ENCODE assay signal across 31 cellular contexts in genomic region chr13:106915146-106915545, GRCh38.
"Had no signal": no experiment of that assay in that cellular context is flagged by ENCODE, and none has a peak within 500 bp of the region (broad histone marks: within the 10 kb centered on the region; RNA-seq: fewer than 3 reads in every experiment).

No MANE protein-coding gene starts in this region.

- H3K27ac ChIP-seq: esophagus muscularis mucosa, foreskin keratinocyte, left lung, lower lobe of right lung, neutrophil, pancreas, psoas muscle, sigmoid colon, tibial nerve, uterus, WERI-Rb-1 had no signal

- H3K4me3 ChIP-seq: esophagus muscularis mucosa, left lung, lower lobe of right lung, pancreas, psoas muscle, sigmoid colon, tibial nerve, uterus had no signal

- H3K9me3 ChIP-seq: esophagus muscularis mucosa, heart left ventricle, left lung, lower lobe of right lung, neutrophil, pancreas, psoas muscle, sigmoid colon, tibial nerve, uterus had no signal

- H3K27me3 ChIP-seq: esophagus muscularis mucosa, foreskin keratinocyte, sigmoid colon, tibial nerve, uterus had no signal

- H3K4me1 ChIP-seq: foreskin keratinocyte, psoas muscle, uterus had no signal

- H3K36me3 ChIP-seq: esophagus muscularis mucosa, heart left ventricle, left lung, lower lobe of right lung, neutrophil, pancreas, sigmoid colon, tibial nerve, uterus, WERI-Rb-1 had no signal

- ATAC-seq: foreskin keratinocyte; heart left ventricle; left lung; lower lobe of right lung; natural killer cell; pancreas; psoas muscle; stimulated activated naive B cell treated with anti-CD40 and anti-IgM and Interleukin-4, amounts not matched to agents 10 μg/mL and 1 μg/mL and 100 μg/mL, for 72 hours; T-helper 17 cell had no signal

- DNase-seq: activated CD4-positive, alpha-beta memory T cell treated with anti-CD3 and anti-CD28 coated beads, Interleukin-2, amount 10 ng/mL, durations not matched to agents 7 days and 5 days; activated CD4-positive, alpha-beta T cell treated with anti-CD3 and anti-CD28 coated beads, Interleukin-2, amount 10 ng/mL, durations not matched to agents 7 days and 5 days; activated CD4-positive, CD25-positive, alpha-beta regulatory T cell treated with anti-CD3 and anti-CD28 coated beads, Interleukin-2, amount 50 U/mL, for 72 hours; activated CD8-positive, alpha-beta memory T cell treated with anti-CD3 and anti-CD28 coated beads, Interleukin-2, amount 50 U/mL, for 48 hours; activated gamma-delta T cell; activated naive CD4-positive, alpha-beta T cell treated with anti-CD3 and anti-CD28 coated beads, Interleukin-2, amount 10 ng/mL, durations not matched to agents 7 days and 5 days; activated T-cell treated with anti-CD3 and anti-CD28 coated beads, Interleukin-2, amount 50 U/mL, for 24 hours; amygdala; endodermal cell; foreskin keratinocyte; heart left ventricle; hypothalamus; left lung; lower lobe of right lung; mesenchymal stem cell; natural killer cell; pancreas; psoas muscle; sigmoid colon; small intestine; stimulated activated CD4-positive, alpha-beta T cell treated with anti-CD3 and anti-CD28 coated beads, Interleukin-1b, Interleukin-23, amount 100 ng/mL, for 48 hours; stimulated activated CD4-positive, alpha-beta T cell treated with anti-CD3 and anti-CD28 coated beads, Interleukin-4, amount 100 ng/mL, for 4 hours; stimulated activated CD8-positive, alpha-beta memory T cell treated with anti-CD3 and anti-CD28 coated beads, Interleukin-4, amount 100 ng/mL, for 48 hours; stimulated activated naive B cell treated with anti-CD40 and anti-IgM and Interleukin-4, amounts not matched to agents 10 μg/mL and 1 μg/mL and 100 μg/mL, for 72 hours; T-helper 17 cell; T1000; uterus; WERI-Rb-1 had no signal
